Comparison of ENCODE assay signal across 11 cellular contexts in genomic region chr1:205287076-205287475, GRCh38. TPM values are rescaled to one million over a fixed set of nuclear protein-coding genes. Genes with fewer than 3 reads are reported as not detected.
DNase-seq lines count a peak whose midpoint lies in the region; ATAC-seq and TF ChIP-seq lines count a peak whose summit lies in the region.
"Had no signal": no experiment of that assay in that cellular context is flagged by ENCODE, and none has a peak within 500 bp of the region (broad histone marks: within the 10 kb centered on the region; RNA-seq: fewer than 3 reads in every experiment).

No MANE protein-coding gene starts in this region.

- H3K27me3 Mint-ChIP-seq in activated naive CD8-positive, alpha-beta T cell, result no peaks in the 10 kb centered on the region
- peaks cover 3% of the 10 kb centered on the region for H3K27me3 Mint-ChIP-seq in activated naive CD8-positive, alpha-beta T cell treated with anti-CD3 and anti-CD28 coated beads for 36 hours
- H3K27me3 Mint-ChIP-seq in T-cell, result no peaks in the 10 kb centered on the region
- H3K27me3 Mint-ChIP-seq in nephron progenitor cell (ENCODE audit: low read depth, poor library complexity), result peaks cover 3% of the 10 kb centered on the region

- no peak overlapping the region for H3K4me3 ChIP-seq in lower lobe of right lung
- H3K4me3 ChIP-seq in transverse colon, result no peak overlapping the region
- H3K4me3 ChIP-seq: mucosa of descending colon, sigmoid colon had no signal

- in situ Hi-C loops in transverse colon (cut with MboI; ENCODE audit: low pct_ligation_motif_present in 1 of 4, low pct_unique_long_range_greater_than_20kb in 1 of 4, low sequenced_read_pairs in 3 of 4), result no loop called here

- H3K27ac ChIP-seq in lower lobe of right lung (peak overlapping the region; percentile 60), transverse colon (peak overlapping the region; percentile 66 to 75 (median 70))

- peaks cover 83% of the 10 kb centered on the region for H3K4me1 Mint-ChIP-seq in activated naive CD8-positive, alpha-beta T cell (ENCODE audit: low read depth)
- H3K4me1 Mint-ChIP-seq in activated naive CD8-positive, alpha-beta T cell treated with anti-CD3 and anti-CD28 coated beads for 36 hours, result peaks cover 77% of the 10 kb centered on the region
- H3K4me1 Mint-ChIP-seq in T-cell (peaks cover 83 to 90% (median 90%) of the 10 kb centered on the region in 3 donors), nephron progenitor cell (peaks cover 69% of the 10 kb centered on the region)

- no peak for TF ChIP-seq CTCF in lower lobe of right lung (IDR thresholded peaks at IDR 0.05)
- no peak for TF ChIP-seq CTCF in transverse colon (IDR thresholded peaks at IDR 0.05)
- no peak for TF ChIP-seq CTCF in nephron progenitor cell (IDR thresholded peaks at IDR 0.05)

- H3K9me3 ChIP-seq in lower lobe of right lung (no peaks in the 10 kb centered on the region), transverse colon (no peaks in the 10 kb centered on the region)
- H3K9me3 ChIP-seq: mucosa of descending colon, sigmoid colon had no signal

- intact Hi-C loops in lower lobe of right lung (cut with DNase I) (no loop called here), transverse colon (cut with DNase I; ENCODE audit: low total_unique reads) (no loop called here)

- H3K27me3 ChIP-seq in lower lobe of right lung (ENCODE audit: low read depth) (no peaks in the 10 kb centered on the region), transverse colon (no peaks in the 10 kb centered on the region)
- H3K27me3 ChIP-seq: sigmoid colon had no signal

- ATAC-seq in T-cell (replicated peaks in 1 of 4) (no peak), lower lobe of right lung (no peak)
- ATAC-seq: Right ventricle myocardium inferior had no signal

- 82% methylated on average over 3 of the region's 3 CpGs; no CpG with 5 or more reads in 1 of the 2 donors for WGBS in transverse colon (ENCODE audit: low coverage in 1 of 2), 2 donors

- CTCF ChIA-PET in T-cell (lab: Charles Lee) (interaction anchor here in 1 of 2 donors (1.0 to 5.7 kb wide), 5 partner anchors 14 to 67 kb away, joined by 4 to 60 read pairs (median 31); partner anchors contain the start of gene NUAK2), HEK293T (lab: Yijun Ruan, JAX) (interaction anchor here (0.6 to 1.4 kb wide), 2 partner anchors 14 to 408 kb away, joined by 3 to 6 read pairs; no protein-coding TSS in a partner anchor)

- no peak for TF ChIP-seq POLR2A in transverse colon (IDR thresholded peaks at IDR 0.05)

- TF ChIP-seq EP300 in transverse colon (IDR thresholded peaks at IDR 0.05; ENCODE audit: low read depth), result no peak

- H3K9me3 Mint-ChIP-seq in activated naive CD8-positive, alpha-beta T cell (ENCODE audit: low read depth), result no peaks in the 10 kb centered on the region
- no peaks in the 10 kb centered on the region for H3K9me3 Mint-ChIP-seq in activated naive CD8-positive, alpha-beta T cell treated with anti-CD3 and anti-CD28 coated beads for 36 hours
- H3K9me3 Mint-ChIP-seq in T-cell, result no peaks in the 10 kb centered on the region
- H3K9me3 Mint-ChIP-seq in nephron progenitor cell, result no peaks in the 10 kb centered on the region

- DNase-seq in activated naive CD8-positive, alpha-beta T cell treated with anti-CD3 and anti-CD28 coated beads for 36 hours, result no peak
- DNase-seq in T-cell, result no peak
- DNase-seq in lower lobe of right lung, result no peak
- no peak for DNase-seq in transverse colon
- no peak for DNase-seq in NCI-H2081 (lab: John Stamatoyannopoulos, UW)
- DNase-seq in nephron progenitor cell, result no peak
- no peak for DNase-seq in HEK293T (ENCODE audit: extremely low spot score)
- DNase-seq: sigmoid colon had no signal

- H3K36me3 ChIP-seq in lower lobe of right lung, result no peaks in the 10 kb centered on the region
- no peaks in the 10 kb centered on the region for H3K36me3 ChIP-seq in transverse colon
- H3K36me3 ChIP-seq: sigmoid colon had no signal

- H3K4me1 ChIP-seq in lower lobe of right lung, result peaks cover 53% of the 10 kb centered on the region
- peaks cover 11 to 45% (median 18%) of the 10 kb centered on the region in 4 donors for H3K4me1 ChIP-seq in transverse colon

- POLR2A ChIA-PET in T-cell (lab: Charles Lee) (interaction anchor here in 1 of 2 donors (0.6 kb wide), 1 partner anchor 57 kb away, joined by 7 read pairs; no protein-coding TSS in a partner anchor), HEK293T (lab: Yijun Ruan, JAX) (no interaction called here)

- peak overlapping the region; percentile 75 for H3K4me3 Mint-ChIP-seq in activated naive CD8-positive, alpha-beta T cell
- no peak overlapping the region for H3K4me3 Mint-ChIP-seq in activated naive CD8-positive, alpha-beta T cell treated with anti-CD3 and anti-CD28 coated beads for 36 hours
- H3K4me3 Mint-ChIP-seq in T-cell (peak overlapping the region; percentile 72 to 90 (median 78)), nephron progenitor cell (no peak overlapping the region)

- H3K36me3 Mint-ChIP-seq in activated naive CD8-positive, alpha-beta T cell, result no peaks in the 10 kb centered on the region
- no peaks in the 10 kb centered on the region for H3K36me3 Mint-ChIP-seq in activated naive CD8-positive, alpha-beta T cell treated with anti-CD3 and anti-CD28 coated beads for 36 hours
- H3K36me3 Mint-ChIP-seq in T-cell (no peaks in the 10 kb centered on the region), nephron progenitor cell (ENCODE audit: low read depth) (no peaks in the 10 kb centered on the region)

- H3K27ac Mint-ChIP-seq in activated naive CD8-positive, alpha-beta T cell, result peak overlapping the region; percentile 64
- no peak overlapping the region for H3K27ac Mint-ChIP-seq in activated naive CD8-positive, alpha-beta T cell treated with anti-CD3 and anti-CD28 coated beads for 36 hours
- H3K27ac Mint-ChIP-seq in T-cell (peak overlapping the region; percentile 94 to 95), nephron progenitor cell (no peak overlapping the region)

TF ChIP-seq in HEK293T, 16 proteins besides CTCF, POLR2A, EP300 and RAD21:
- TF ChIP-seq FOXK2 (IDR thresholded peaks at IDR 0.05) (no peak), ARNT (IDR thresholded peaks at IDR 0.05) (no peak), LEF1 (IDR thresholded peaks at IDR 0.05; ENCODE audit: borderline replicate concordance) (no peak), FOXM1 (IDR thresholded peaks at IDR 0.05; ENCODE audit: borderline replicate concordance) (no peak), ZNF384 (IDR thresholded peaks at IDR 0.05) (no peak), SP1 (IDR thresholded peaks at IDR 0.05) (no peak), PKNOX1 (IDR thresholded peaks at IDR 0.05) (no peak), TARDBP (IDR thresholded peaks at IDR 0.05) (no peak), NFRKB (IDR thresholded peaks at IDR 0.05) (no peak), HDGF (IDR thresholded peaks at IDR 0.05; ENCODE audit: borderline replicate concordance) (no peak), BHLHE40 (IDR thresholded peaks at IDR 0.05; ENCODE audit: borderline replicate concordance) (no peak), ELF4 (IDR thresholded peaks at IDR 0.05) (no peak)
TF ChIP-seq in HEK293T: peak in this region for 0.

RNA-seq across cellular contexts. Expression of gene NUAK2, which starts 34.5 kb away (rescaled TPM):
- total RNA-seq in activated naive CD8-positive, alpha-beta T cell treated with anti-CD3 and anti-CD28 coated beads for 36 hours, result 1 to 10 TPM; 1.7 to 2.0 TPM
- total RNA-seq in T-cell, result 10 to 100 TPM; 15.0 to 38.7 (median 32.7) TPM
- 6.8 TPM for total RNA-seq in lower lobe of right lung
- 10 to 100 TPM; 12.5 to 46.8 (median 24.4) TPM for total RNA-seq in transverse colon

RNA-seq across cellular contexts. Expression of gene TMCC2, which starts 59.3 kb away (rescaled TPM):
- total RNA-seq in activated naive CD8-positive, alpha-beta T cell treated with anti-CD3 and anti-CD28 coated beads for 36 hours, result 10 to 100 TPM; 13.3 to 14.0 TPM
- total RNA-seq in T-cell, result 1 to 10 TPM; 1.0 to 3.3 (median 1.8) TPM
- 3.0 TPM for total RNA-seq in lower lobe of right lung
- total RNA-seq in transverse colon, result 1 to 10 TPM in 2 of 4 donors, under 1 TPM in 1, not detected in 1; 0.80 to 1.2 (median 1.1) TPM

Comparison
In these comparisons a context has a peak if more than half of its experiments do, and no peak if none do; other contexts are left out.
1. H3K27ac Mint-ChIP-seq: peak in activated naive CD8-positive, alpha-beta T cell (single experiment) and T-cell (2 of 2); none in activated naive CD8-positive, alpha-beta T cell treated with anti-CD3 and anti-CD28 coated beads for 36 hours (single experiment) and nephron progenitor cell (single experiment).
2. H3K4me3 Mint-ChIP-seq: peak in activated naive CD8-positive, alpha-beta T cell (single experiment) and T-cell (3 of 3); none in activated naive CD8-positive, alpha-beta T cell treated with anti-CD3 and anti-CD28 coated beads for 36 hours (single experiment) and nephron progenitor cell (single experiment).